In the genomic region with DNA sequence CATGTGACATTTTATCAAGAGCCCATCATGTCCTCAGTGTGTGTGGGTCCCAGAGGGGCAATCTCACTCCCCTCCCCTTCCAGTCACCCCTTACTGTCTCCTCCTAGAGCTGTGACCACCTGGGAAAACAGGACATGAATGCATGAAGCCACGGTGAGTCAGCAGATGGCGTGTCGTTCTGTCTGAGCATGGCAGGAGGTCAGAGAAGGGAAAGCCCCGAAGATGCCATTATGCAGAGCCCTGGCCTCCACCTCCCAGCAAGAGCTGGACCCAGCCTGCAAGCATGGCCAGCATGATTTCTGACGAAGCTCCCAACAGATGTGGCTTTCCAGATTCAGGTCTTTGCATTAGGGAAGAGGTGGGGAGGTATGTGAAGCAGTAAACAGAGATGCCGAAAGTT, we compare ENCODE assay signal across 9 cellular contexts.
A peak's percentile ranks its signal among the peaks of the same experiment; 100 is the strongest.
DNase-seq lines count a peak whose midpoint lies in the region; ATAC-seq, FAIRE-seq and TF ChIP-seq lines count a peak whose summit lies in the region.
"Had no signal": no experiment of that assay in that cellular context is flagged by ENCODE, and none has a peak within 500 bp of the region (broad histone marks: within the 10 kb centered on the region; RNA-seq: fewer than 3 reads in every experiment).

No MANE protein-coding gene starts in this region.

- H3K4me1 Mint-ChIP-seq in HFFc6 (ENCODE audit: low read depth), result peaks cover 7% of the 10 kb centered on the region

- H3K4me3 ChIP-seq in Karpas-422 (ENCODE audit: low read length) (peak overlapping the region; percentile 50; the same call in 1 of the 2 replicates), kidney (ENCODE audit: low read length in 2 of 2) (no peak overlapping the region)

- peak overlapping the region; percentile 78 for H3K4me2 ChIP-seq in Karpas-422 (ENCODE audit: low read depth, low read length, poor library complexity, severe bottlenecking)

- no peaks in the 10 kb centered on the region for H3K9me2 ChIP-seq in Karpas-422 (replicated peaks; ENCODE audit: insufficient read depth, low read length)

- intact Hi-C loops in kidney (cut with DNase I), result no loop called here

- H3K27ac Mint-ChIP-seq in HFFc6, result no peak overlapping the region

- peaks cover 31% of the 10 kb centered on the region for H3K27me3 Mint-ChIP-seq in HFFc6 (ENCODE audit: insufficient read depth)

- 0 out of 2 replicates have a peak, but pooled peaks cover 3% of the 10 kb centered on the region for H3K27me3 ChIP-seq in Karpas-422 (ENCODE audit: low read length)

- H3K36me3 ChIP-seq in Karpas-422 (ENCODE audit: insufficient read depth, low read length) (no peaks in the 10 kb centered on the region), kidney (ENCODE audit: control insufficient read depth in 1 of 2, insufficient read depth in 2 of 2, low read length in 2 of 2) (no peaks in the 10 kb centered on the region)

- DNase-seq in Karpas-422 (peak; percentile 70), glomerular visceral epithelial cell (ENCODE audit: extremely low spot score) (peak; percentile 73), NCI-H128 (lab: John Stamatoyannopoulos, UW; ENCODE audit: unreplicated experiment) (no peak), NCI-H2171 treated with DMSO at 0.1 percent for 48 hours (lab: John Stamatoyannopoulos, UW) (no peak), HFFc6 (no peak), kidney (no peak)
- DNase-seq: HCEC 1CT had no signal

- TF ChIP-seq CTCF in GM12874 (IDR thresholded peaks at IDR 0.05; ENCODE audit: insufficient read depth, low read depth, low read length) (peak; percentile 61), HFFc6 (IDR thresholded peaks at IDR 0.05) (no peak), kidney (IDR thresholded peaks at IDR 0.05; ENCODE audit: borderline replicate concordance, extremely low read depth, insufficient read depth) (no peak)

- H3K79me2 ChIP-seq in Karpas-422 (ENCODE audit: low read length), result no peaks in the 10 kb centered on the region

- peak overlapping the region; percentile 38 for H3K9ac ChIP-seq in Karpas-422 (ENCODE audit: low read length)
- no peak overlapping the region for H3K9ac ChIP-seq in kidney (ENCODE audit: low read length in 2 of 2)

- peak; percentile 60 for ATAC-seq in GM21717 (IDR thresholded peaks at IDR 0.05; ENCODE audit: unreplicated experiment)

- H3K9me3 ChIP-seq in Karpas-422 (ENCODE audit: low read length) (no peaks in the 10 kb centered on the region), kidney (ENCODE audit: control insufficient read depth in 1 of 2, low read length in 2 of 2) (no peaks in the 10 kb centered on the region)

- H3K4me1 ChIP-seq in Karpas-422 (ENCODE audit: low read length), result peaks cover 44% of the 10 kb centered on the region
- no peaks in the 10 kb centered on the region for H3K4me1 ChIP-seq in kidney (ENCODE audit: control insufficient read depth in 1 of 2, insufficient read depth in 1 of 2, low read depth in 1 of 2, low read length in 2 of 2)

- H3K36me3 Mint-ChIP-seq in HFFc6 (ENCODE audit: low read depth), result no peaks in the 10 kb centered on the region

- H3K4me3 Mint-ChIP-seq in HFFc6, result no peak overlapping the region

- H3K27ac ChIP-seq in Karpas-422 (ENCODE audit: low read length) (peak overlapping the region; percentile 89), kidney (ENCODE audit: low read depth in 2 of 2, low read length in 2 of 2) (no peak overlapping the region)

- H3K9me3 Mint-ChIP-seq in HFFc6, result no peaks in the 10 kb centered on the region

- FAIRE-seq in kidney (lab: Jason Lieb, UNC), result no peak

- no peak overlapping the region for H2AFZ ChIP-seq in Karpas-422 (ENCODE audit: low read length)

- no peaks in the 10 kb centered on the region for H4K20me1 ChIP-seq in Karpas-422 (ENCODE audit: insufficient read depth, low read depth, low read length)

Comparison
In these comparisons a context has a peak if more than half of its experiments do, and no peak if none do; other contexts are left out.
1. DNase-seq: peak in Karpas-422 (single experiment) and glomerular visceral epithelial cell (single experiment); none in NCI-H128 (single experiment), NCI-H2171 treated with DMSO at 0.1 percent for 48 hours (single experiment), HFFc6 (single experiment) and kidney (single experiment).